ENCODE assay signal across 8 cellular contexts in the genomic region with DNA sequence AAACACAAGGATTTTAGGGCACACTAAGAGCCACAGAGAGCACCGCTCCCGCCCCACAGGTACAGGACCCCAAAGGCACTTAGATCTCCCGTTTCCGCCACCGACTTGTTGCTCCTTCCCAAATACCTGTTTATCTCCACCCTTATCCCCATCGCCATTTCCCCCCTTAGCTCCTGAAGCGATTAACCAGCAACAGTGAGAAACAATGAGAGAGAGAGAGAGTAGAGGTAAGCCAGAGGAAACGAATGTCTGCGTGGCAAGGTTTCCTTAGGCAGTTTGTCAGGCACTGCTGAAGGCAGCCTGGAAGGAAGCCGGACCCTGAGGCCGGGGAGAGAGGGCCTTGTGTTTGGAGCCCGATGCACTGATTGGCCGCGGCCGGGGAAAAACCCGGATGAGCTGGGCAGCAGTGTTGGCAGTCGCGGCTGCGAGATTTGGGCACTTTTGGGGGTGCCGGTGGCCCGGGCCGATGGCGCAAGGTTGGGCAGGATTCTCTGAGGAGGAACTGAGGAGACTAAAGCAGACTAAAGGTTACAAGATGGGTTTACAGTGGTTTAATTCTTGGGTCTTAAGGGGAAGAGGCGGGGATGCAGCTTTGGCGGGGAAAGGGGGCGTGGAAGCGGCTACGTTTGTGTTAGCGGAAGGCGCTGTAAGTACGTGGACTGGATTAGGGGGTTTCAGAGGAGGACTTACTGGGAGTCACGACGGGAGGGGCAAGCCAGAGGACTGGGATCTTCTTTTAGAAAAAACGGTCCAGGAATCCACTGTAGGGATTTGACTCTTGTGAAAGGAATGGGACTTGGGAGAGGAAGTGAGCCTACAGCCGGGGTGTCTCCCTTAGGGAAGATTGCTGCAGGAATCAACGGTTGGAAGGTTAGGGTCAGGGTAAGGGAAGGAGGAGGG. TPM values are rescaled to one million over a fixed set of nuclear protein-coding genes. Genes with fewer than 3 reads are reported as not detected.
A peak's percentile ranks its signal among the peaks of the same experiment; 100 is the strongest.
DNase-seq lines count a peak whose midpoint lies in the region; ATAC-seq and TF ChIP-seq lines count a peak whose summit lies in the region.

TSS of gene GORAB (plus strand) at position 409 of the 900 bp plus-strand sequence. CDS start at position 467, 58 bp downstream.

- no peaks in the 10 kb centered on the region for H3K27me3 Mint-ChIP-seq in CD4-positive, alpha-beta memory T cell
- H3K27me3 Mint-ChIP-seq in activated CD8-positive, alpha-beta T cell treated with anti-CD3 and anti-CD28 coated beads for 36 hours, result no peaks in the 10 kb centered on the region

- H3K4me1 ChIP-seq in CD4-positive, alpha-beta memory T cell (ENCODE audit: insufficient read depth, low read length), result peaks cover 27% of the 10 kb centered on the region
- H3K4me1 ChIP-seq in effector memory CD4-positive, alpha-beta T cell (ENCODE audit: control insufficient read depth, insufficient read depth, low read length, poor library complexity, severe bottlenecking), result peaks cover 9% of the 10 kb centered on the region

- peak within 1 kb of the TSS; percentile 87 to 90 for H3K4me3 ChIP-seq in CD4-positive, alpha-beta memory T cell (ENCODE audit: low read length in 2 of 2)
- H3K4me3 ChIP-seq in effector memory CD4-positive, alpha-beta T cell (ENCODE audit: insufficient read depth, low read depth, low read length, poor library complexity, severe bottlenecking), result peak within 1 kb of the TSS; percentile 79

- H3K27me3 ChIP-seq in CD4-positive, alpha-beta memory T cell (ENCODE audit: insufficient read depth, low read length), result no peaks in the 10 kb centered on the region
- no peaks in the 10 kb centered on the region for H3K27me3 ChIP-seq in effector memory CD4-positive, alpha-beta T cell (replicated peaks; ENCODE audit: control insufficient read depth, insufficient read depth, low read length, poor library complexity, severe bottlenecking)

- H3K4me1 Mint-ChIP-seq in CD4-positive, alpha-beta memory T cell, result peaks cover 11 to 22% (median 12%) of the 10 kb centered on the region in 4 donors
- H3K4me1 Mint-ChIP-seq in activated CD8-positive, alpha-beta T cell treated with anti-CD3 and anti-CD28 coated beads for 36 hours (ENCODE audit: low read depth), result peaks cover 9% of the 10 kb centered on the region

- CTCF ChIA-PET in CD4-positive, alpha-beta memory T cell (lab: Charles Lee; ENCODE audit: partially characterized antibody), result interaction anchor here (1.2 to 2.2 kb wide), 3 partner anchors 10 to 782 kb away, joined by 3 to 6 read pairs (median 4); partner anchors contain the start of genes FMO4 and KIFAP3
- CTCF ChIA-PET in activated CD8-positive, alpha-beta T cell treated with anti-CD3 and anti-CD28 coated beads for 36 hours (lab: Charles Lee), result interaction anchor here (1.3 kb wide), 1 partner anchor 13 kb away, joined by 5 read pairs; no protein-coding TSS in a partner anchor

- no peaks in the 10 kb centered on the region for H3K36me3 ChIP-seq in CD4-positive, alpha-beta memory T cell (ENCODE audit: insufficient read depth, low read length)
- no peaks in the 10 kb centered on the region for H3K36me3 ChIP-seq in effector memory CD4-positive, alpha-beta T cell (ENCODE audit: control insufficient read depth, insufficient read depth, low read length)

- no peak for TF ChIP-seq CTCF in activated CD8-positive, alpha-beta T cell treated with anti-CD3 and anti-CD28 coated beads for 36 hours (IDR thresholded peaks at IDR 0.05)

- ATAC-seq in GM19452 (IDR thresholded peaks at IDR 0.05; ENCODE audit: unreplicated experiment), result peak; percentile 99
- peak; percentile 78 for ATAC-seq in HG03575 (IDR thresholded peaks at IDR 0.05; ENCODE audit: extremely low read depth, insufficient number of reproducible peaks, low FRiP score, unreplicated experiment)
- peak; percentile 99 for ATAC-seq in activated CD8-positive, alpha-beta T cell treated with anti-CD3 and anti-CD28 coated beads for 36 hours

- peak within 1 kb of the TSS; percentile 92 for H3K27ac ChIP-seq in CD4-positive, alpha-beta memory T cell (ENCODE audit: low read depth, low read length)
- H3K27ac ChIP-seq in effector memory CD4-positive, alpha-beta T cell (ENCODE audit: insufficient read depth, low read length, poor library complexity, severe bottlenecking), result peak within 1 kb of the TSS; percentile 87

- no peak within 1 kb of the TSS for H3K4me3 Mint-ChIP-seq in CD4-positive, alpha-beta memory T cell
- no peak within 1 kb of the TSS for H3K4me3 Mint-ChIP-seq in activated CD8-positive, alpha-beta T cell treated with anti-CD3 and anti-CD28 coated beads for 36 hours

- POLR2A ChIA-PET in CD4-positive, alpha-beta memory T cell (lab: Charles Lee; ENCODE audit: partially characterized antibody), result interaction anchor here (0.7 to 1.8 kb wide), 7 partner anchors 8 to 782 kb away, joined by 3 to 9 read pairs (median 3); partner anchors contain the start of genes FMO4 and SCYL3
- POLR2A ChIA-PET in activated CD8-positive, alpha-beta T cell treated with anti-CD3 and anti-CD28 coated beads for 36 hours (lab: Charles Lee), result interaction anchor here (0.6 to 0.9 kb wide), 4 partner anchors 9 to 641 kb away, joined by 3 to 4 read pairs (median 3); no protein-coding TSS in a partner anchor

- intact Hi-C loops in CD4-positive, alpha-beta memory T cell (cut with micrococcal nuclease), result loop anchor here (1.0 to 10.0 kb wide), 4 partner anchors 460 to 1653 kb away; partner anchors contain the start of genes FMO4 and KIFAP3
- intact Hi-C loops in activated CD8-positive, alpha-beta T cell treated with anti-CD3 and anti-CD28 coated beads for 36 hours (cut with micrococcal nuclease), result loop anchor here (10.0 kb wide), 1 partner anchor 457 kb away; the partner anchor contains the start of gene KIFAP3

- H3K9me3 ChIP-seq in CD4-positive, alpha-beta memory T cell (ENCODE audit: control insufficient read depth in 1 of 2, low read length in 2 of 2), result no peaks in the 10 kb centered on the region
- no peaks in the 10 kb centered on the region for H3K9me3 ChIP-seq in effector memory CD4-positive, alpha-beta T cell (ENCODE audit: control insufficient read depth, low read length)

- H3K36me3 Mint-ChIP-seq in CD4-positive, alpha-beta memory T cell, result peaks cover 0 to 6% of the 10 kb centered on the region in 2 donors
- peaks cover 10% of the 10 kb centered on the region for H3K36me3 Mint-ChIP-seq in activated CD8-positive, alpha-beta T cell treated with anti-CD3 and anti-CD28 coated beads for 36 hours (ENCODE audit: low read depth)

- DNase-seq in CD4-positive, alpha-beta memory T cell, result peak; percentile 84 to 93 (median 90)
- DNase-seq in NCI-H82 treated with DMSO at 0.1 percent for 48 hours (lab: John Stamatoyannopoulos, UW; ENCODE audit: unreplicated experiment), result peak; percentile 98
- peak; percentile 93 for DNase-seq in activated CD8-positive, alpha-beta T cell treated with anti-CD3 and anti-CD28 coated beads for 36 hours
- DNase-seq in effector memory CD4-positive, alpha-beta T cell, result peak; percentile 70 to 76 (median 75)
- DNase-seq in lung microvascular endothelial cell (ENCODE audit: low read depth in 2 of 2), result peak; percentile 88 to 94
- peak; percentile 76 to 81 (median 79) for DNase-seq in stimulated activated CD4-positive, alpha-beta T cell treated with anti-CD3 and anti-CD28 coated beads, TNF-alpha, amount 100 ng/mL, for 48 hours (ENCODE audit: low read depth in 3 of 3)

- no peaks in the 10 kb centered on the region for H3K9me3 Mint-ChIP-seq in CD4-positive, alpha-beta memory T cell
- no peaks in the 10 kb centered on the region for H3K9me3 Mint-ChIP-seq in activated CD8-positive, alpha-beta T cell treated with anti-CD3 and anti-CD28 coated beads for 36 hours

- peak within 1 kb of the TSS in 3 of 7 donors; percentile 44 to 75 (median 51) for H3K27ac Mint-ChIP-seq in CD4-positive, alpha-beta memory T cell
- H3K27ac Mint-ChIP-seq in activated CD8-positive, alpha-beta T cell treated with anti-CD3 and anti-CD28 coated beads for 36 hours, result no peak within 1 kb of the TSS

RNA-seq across cellular contexts. Expression of gene GORAB, which starts in this region (rescaled TPM):
- total RNA-seq in CD4-positive, alpha-beta memory T cell, result 10 to 100 TPM; 17.0 to 24.1 TPM
- polyA plus RNA-seq in CD4-positive, alpha-beta memory T cell, result 1 to 10 TPM; 2.5 to 6.4 TPM
- 1 to 10 TPM; 8.2 to 9.5 TPM for total RNA-seq in activated CD8-positive, alpha-beta T cell treated with anti-CD3 and anti-CD28 coated beads for 36 hours
- 4.6 and 7.3 TPM in 2 replicates for total RNA-seq in lung microvascular endothelial cell

Comparison
In these comparisons a context has a peak if more than half of its experiments do, and no peak if none do; other contexts are left out.
1. Peak in every context shown above with its lines: DNase-seq, ATAC-seq, H3K4me3 ChIP-seq and H3K27ac ChIP-seq.